19 cellular contexts compared by ENCODE assay signal in genomic region chr5:15386122-15386521, GRCh38.
"Had no signal": no experiment of that assay in that cellular context is flagged by ENCODE, and none has a peak within 500 bp of the region (broad histone marks: within the 10 kb centered on the region; RNA-seq: fewer than 3 reads in every experiment).

No MANE protein-coding gene starts in this region.

- H3K4me3 Mint-ChIP-seq: mesothelial cell of epicardium had no signal

- H3K27ac Mint-ChIP-seq: mesothelial cell of epicardium had no signal

- DNase-seq: dermis blood vessel endothelial cell; dorsolateral prefrontal cortex; effector CD4-positive, alpha-beta T cell; effector memory CD4-positive, alpha-beta T cell; esophagus squamous epithelium; foreskin fibroblast; foreskin melanocyte; gastrocnemius medialis; glutamatergic neuron; head of caudate nucleus; heart right ventricle; hippocampal formation; left cardiac atrium; left lung; left ventricle myocardium superior; lower lobe of right lung; mesenchymal stem cell; mucosa of descending colon had no signal

- H3K36me3 Mint-ChIP-seq: mesothelial cell of epicardium had no signal

- ATAC-seq: gastrocnemius medialis, heart right ventricle, left cardiac atrium, left lung, left ventricle myocardium superior, mucosa of descending colon had no signal
